In the genomic region with DNA sequence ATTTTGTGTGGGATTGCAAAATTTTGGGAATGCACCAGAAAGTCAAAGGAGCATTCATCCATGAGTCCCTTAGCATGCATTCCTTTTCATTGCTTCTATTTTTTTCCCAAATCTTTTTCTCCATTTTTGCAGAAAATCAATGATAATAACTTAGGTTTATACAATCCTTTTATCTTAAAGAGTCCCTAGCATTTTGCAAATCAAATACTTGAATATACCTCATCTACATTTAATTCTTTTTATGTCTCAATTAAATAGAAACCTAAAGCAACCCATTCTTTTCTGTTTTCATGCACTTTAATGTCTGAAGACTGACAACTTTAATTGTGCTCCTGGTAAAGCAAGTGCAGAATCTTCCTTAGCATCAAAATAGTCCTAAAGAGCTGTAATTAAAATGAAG, we compare ENCODE assay signal across 27 cellular contexts.
"Had no signal": no experiment of that assay in that cellular context is flagged by ENCODE, and none has a peak within 500 bp of the region (broad histone marks: within the 10 kb centered on the region; RNA-seq: fewer than 3 reads in every experiment).

No MANE protein-coding gene starts in this region.

- H3K4me3 ChIP-seq: adrenal gland, body of pancreas, esophagus muscularis mucosa, gastrocnemius medialis, heart left ventricle had no signal

- DNase-seq: activated CD4-positive, alpha-beta T cell treated with anti-CD3 and anti-CD28 coated beads for 48 hours; activated CD4-positive, alpha-beta T cell treated with anti-CD3 and anti-CD28 coated beads, Interleukin-2, amount 50 U/mL, for 1 hour; activated CD4-positive, alpha-beta T cell treated with anti-CD3 and anti-CD28 coated beads, Interleukin-2, amount 50 U/mL, for 48 hours; activated CD8-positive, alpha-beta memory T cell treated with anti-CD3 and anti-CD28 coated beads for 24 hours; activated CD8-positive, alpha-beta T cell treated with anti-CD3 and anti-CD28 coated beads for 36 hours; activated effector memory CD4-positive, alpha-beta T cell treated with anti-CD3 and anti-CD28 coated beads, Interleukin-2, amount 50 U/mL, for 16 hours; activated naive CD4-positive, alpha-beta T cell treated with anti-CD3 and anti-CD28 coated beads for 36 hours; activated naive CD8-positive, alpha-beta T cell treated with anti-CD3 and anti-CD28 coated beads for 36 hours; activated naive CD8-positive, alpha-beta T cell treated with anti-CD3 and anti-CD28 coated beads, Interleukin-2, amount 50 U/mL, for 24 hours; activated T-cell treated with anti-CD3 and anti-CD28 coated beads, Interleukin-2, amount 50 U/mL, for 4 hours; adrenal gland; amygdala; aorta; body of pancreas; caudate nucleus; cortex of kidney; dermis blood vessel endothelial cell; effector CD4-positive, alpha-beta T cell; effector memory CD8-positive, alpha-beta T cell; erythroblast; foreskin keratinocyte; gastrocnemius medialis; glutamatergic neuron; heart left ventricle; T-helper 2 cell had no signal

- H3K27ac ChIP-seq: adrenal gland, body of pancreas, esophagus muscularis mucosa, foreskin keratinocyte, gastrocnemius medialis, heart left ventricle had no signal

- FAIRE-seq: colon had no signal

- H3K27me3 ChIP-seq: adrenal gland, body of pancreas, esophagus muscularis mucosa, foreskin keratinocyte, gastrocnemius medialis, heart left ventricle had no signal

- ATAC-seq: activated CD8-positive, alpha-beta T cell treated with anti-CD3 and anti-CD28 coated beads for 36 hours; activated naive CD8-positive, alpha-beta T cell treated with anti-CD3 and anti-CD28 coated beads, Interleukin-2, amount 50 U/mL, for 24 hours; activated T-cell treated with anti-CD3 and anti-CD28 coated beads, Interleukin-2, amount 50 U/mL, for 4 hours; body of pancreas; effector memory CD8-positive, alpha-beta T cell; foreskin keratinocyte; gastrocnemius medialis; heart left ventricle had no signal

- H3K36me3 ChIP-seq: adrenal gland, esophagus muscularis mucosa, gastrocnemius medialis, heart left ventricle had no signal

- H3K4me1 ChIP-seq: adrenal gland, body of pancreas, esophagus muscularis mucosa, foreskin keratinocyte, gastrocnemius medialis, heart left ventricle had no signal

- H3K9me3 ChIP-seq: adrenal gland, body of pancreas, esophagus muscularis mucosa, gastrocnemius medialis had no signal
